In the genomic region with DNA sequence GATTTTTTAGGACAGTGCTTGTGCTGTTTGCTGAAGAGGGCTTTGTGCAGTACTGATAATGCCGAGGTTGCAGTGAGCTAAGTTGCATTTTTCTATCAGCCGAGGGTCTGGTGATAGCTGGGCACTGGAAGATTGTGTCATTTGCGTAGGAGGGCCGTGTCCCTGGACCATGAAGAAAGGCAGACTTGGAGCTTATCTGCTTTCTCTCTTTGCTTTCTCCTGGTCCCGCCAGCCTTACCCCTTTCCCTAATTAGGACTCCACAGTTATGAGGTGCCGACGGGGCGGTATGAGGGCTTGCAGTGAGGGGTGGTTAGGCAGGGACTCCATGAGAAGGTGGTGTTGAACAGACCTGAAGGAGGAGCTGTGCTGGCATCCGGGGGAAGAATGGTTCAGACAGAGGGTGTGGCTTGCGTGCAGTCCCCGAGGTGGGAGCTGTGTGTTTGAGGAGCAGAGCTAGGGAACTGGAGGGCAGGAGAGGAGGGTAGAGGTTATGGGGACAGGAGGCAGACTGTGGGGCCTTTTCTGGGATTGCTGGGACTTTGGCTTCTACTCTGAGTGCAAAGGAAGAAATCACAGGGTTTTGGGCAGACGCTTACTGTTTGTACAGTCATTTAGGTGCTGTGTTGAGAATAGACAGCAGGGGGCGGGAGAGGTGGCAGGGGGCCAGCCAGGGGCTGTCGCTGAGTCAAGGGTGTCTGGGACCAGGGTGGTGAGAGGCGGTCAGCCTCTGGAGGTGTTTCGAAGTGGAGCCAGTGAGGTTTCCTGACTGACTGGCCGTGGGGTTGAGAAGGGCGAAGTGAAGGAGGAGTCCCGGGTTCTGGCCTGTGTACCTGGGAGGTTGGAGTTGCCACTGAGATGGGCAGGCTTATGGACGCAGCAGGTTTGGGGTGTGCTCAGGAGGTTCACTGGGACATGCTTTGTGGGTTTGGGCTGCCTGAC, we compare ENCODE assay signal across 8 cellular contexts. TPM values are rescaled to one million over a fixed set of nuclear protein-coding genes. Genes with fewer than 3 reads are reported as not detected.
A peak's percentile ranks its signal among the peaks of the same experiment; 100 is the strongest.
DNase-seq lines count a peak whose midpoint lies in the region; ATAC-seq and TF ChIP-seq lines count a peak whose summit lies in the region.

No MANE protein-coding gene starts in this region.

- H3K9me3 Mint-ChIP-seq in activated T-helper 1 cell treated with anti-CD3 and anti-CD28 coated beads, Interleukin-12 subunit alpha, Interleukin-12 subunit beta, Interleukin-2, Interleukin-4 antibody, amounts not matched to agents 30 ng/mL and 10 ng/mL and 1 ng/mL, durations not matched to agents 14 hours and 24 hours and 36 hours = no peaks in the 10 kb centered on the region

- DNase-seq in ELR (ENCODE audit: low read depth) (peak; percentile 63), OCI-M2 (lab: John Stamatoyannopoulos, UW; ENCODE audit: unreplicated experiment) (peak; percentile 9), germinal center (ENCODE audit: low spot score) (peak; percentile 35), psoas muscle (peak in 1 of 2 donors; percentile 63), NCI-H2171 (lab: John Stamatoyannopoulos, UW) (no peak)
- DNase-seq in activated T-helper 1 cell treated with anti-CD3 and anti-CD28 coated beads, Interleukin-12 subunit alpha, Interleukin-12 subunit beta, Interleukin-2, Interleukin-4 antibody, amounts not matched to agents 30 ng/mL and 10 ng/mL and 1 ng/mL, durations not matched to agents 14 hours and 24 hours and 36 hours (ENCODE audit: low spot score) = peak; percentile 50

- H3K27ac Mint-ChIP-seq in activated T-helper 1 cell treated with anti-CD3 and anti-CD28 coated beads, Interleukin-12 subunit alpha, Interleukin-12 subunit beta, Interleukin-2, Interleukin-4 antibody, amounts not matched to agents 30 ng/mL and 10 ng/mL and 1 ng/mL, durations not matched to agents 14 hours and 24 hours and 36 hours = peak overlapping the region; percentile 65

- peaks cover 10% of the 10 kb centered on the region for H3K4me1 ChIP-seq in psoas muscle

- H3K9me3 ChIP-seq in psoas muscle = no peaks in the 10 kb centered on the region

- TF ChIP-seq CTCF in psoas muscle (IDR thresholded peaks at IDR 0.05) = peak; percentile 44

- intact Hi-C loops in activated T-helper 1 cell treated with anti-CD3 and anti-CD28 coated beads, Interleukin-12 subunit alpha, Interleukin-12 subunit beta, Interleukin-2, Interleukin-4 antibody, amounts not matched to agents 30 ng/mL and 10 ng/mL and 1 ng/mL, durations not matched to agents 14 hours and 24 hours and 36 hours (cut with micrococcal nuclease) = loop anchor here (1.0 kb wide), 5 partner anchors 19 to 200 kb away; no protein-coding TSS in a partner anchor
- intact Hi-C loops in psoas muscle (cut with DNase I) = loop anchor here (2.0 to 10.0 kb wide), 2 partner anchors 200 to 326 kb away; a partner anchor contains a TSS

- no peak overlapping the region for H3K27ac ChIP-seq in psoas muscle

- H3K27me3 Mint-ChIP-seq in activated T-helper 1 cell treated with anti-CD3 and anti-CD28 coated beads, Interleukin-12 subunit alpha, Interleukin-12 subunit beta, Interleukin-2, Interleukin-4 antibody, amounts not matched to agents 30 ng/mL and 10 ng/mL and 1 ng/mL, durations not matched to agents 14 hours and 24 hours and 36 hours (ENCODE audit: insufficient read depth) = no peaks in the 10 kb centered on the region

- peaks cover 27% of the 10 kb centered on the region for H3K4me1 Mint-ChIP-seq in activated T-helper 1 cell treated with anti-CD3 and anti-CD28 coated beads, Interleukin-12 subunit alpha, Interleukin-12 subunit beta, Interleukin-2, Interleukin-4 antibody, amounts not matched to agents 30 ng/mL and 10 ng/mL and 1 ng/mL, durations not matched to agents 14 hours and 24 hours and 36 hours (ENCODE audit: low read depth)

- H3K36me3 ChIP-seq in psoas muscle (ENCODE audit: insufficient read depth in 1 of 2, low read depth in 1 of 2) = no peaks in the 10 kb centered on the region

- no peaks in the 10 kb centered on the region for H3K27me3 ChIP-seq in psoas muscle (ENCODE audit: insufficient read depth in 3 of 3, low read length in 2 of 3)

- H3K4me3 ChIP-seq in psoas muscle = no peak overlapping the region

- WGBS in psoas muscle, 3 donors = 49 to 69% (median 57%) methylated on average over 20 of the region's 20 CpGs

- H3K36me3 Mint-ChIP-seq in activated T-helper 1 cell treated with anti-CD3 and anti-CD28 coated beads, Interleukin-12 subunit alpha, Interleukin-12 subunit beta, Interleukin-2, Interleukin-4 antibody, amounts not matched to agents 30 ng/mL and 10 ng/mL and 1 ng/mL, durations not matched to agents 14 hours and 24 hours and 36 hours (ENCODE audit: low read depth) = no peaks in the 10 kb centered on the region

- ATAC-seq in HG02642 (IDR thresholded peaks at IDR 0.05; ENCODE audit: poor library complexity, unreplicated experiment) (peak; percentile 69), psoas muscle (peak in 3 of 4 donors; percentile 62 to 78 (median 76)), GM21360 (IDR thresholded peaks at IDR 0.05; ENCODE audit: unreplicated experiment) (no peak)

- H3K4me3 Mint-ChIP-seq in activated T-helper 1 cell treated with anti-CD3 and anti-CD28 coated beads, Interleukin-12 subunit alpha, Interleukin-12 subunit beta, Interleukin-2, Interleukin-4 antibody, amounts not matched to agents 30 ng/mL and 10 ng/mL and 1 ng/mL, durations not matched to agents 14 hours and 24 hours and 36 hours = peak overlapping the region; percentile 67

RNA-seq across cellular contexts. Expression of a gene that starts 43.4 kb away (rescaled TPM):
- 100 and 103 TPM in 2 replicates for total RNA-seq in activated T-helper 1 cell treated with anti-CD3 and anti-CD28 coated beads, Interleukin-12 subunit alpha, Interleukin-12 subunit beta, Interleukin-2, Interleukin-4 antibody, amounts not matched to agents 30 ng/mL and 10 ng/mL and 1 ng/mL, durations not matched to agents 14 hours and 24 hours and 36 hours
- total RNA-seq in psoas muscle = 1 to 10 TPM; 1.6 to 3.4 (median 1.8) TPM
- polyA plus RNA-seq in psoas muscle = under 1 TPM; 0.33 to 0.72 (median 0.43) TPM

Comparison
In these comparisons a context has a peak if more than half of its experiments do, and no peak if none do; other contexts are left out.
1. RNA of a gene that starts 43.4 kb away (total RNA-seq): 100 to 103 TPM in activated T-helper 1 cell treated with anti-CD3 and anti-CD28 coated beads, Interleukin-12 subunit alpha, Interleukin-12 subunit beta, Interleukin-2, Interleukin-4 antibody, amounts not matched to agents 30 ng/mL and 10 ng/mL and 1 ng/mL, durations not matched to agents 14 hours and 24 hours and 36 hours; 1.6 to 3.4 TPM in psoas muscle; every median in the first group is over 10 times any median in the second.